8 cellular contexts compared by ENCODE assay signal in genomic region chr22:43088616-43088978, GRCh38. TPM values are rescaled to one million over a fixed set of nuclear protein-coding genes. Genes with fewer than 3 reads are reported as not detected.
DNase-seq lines count a peak whose midpoint lies in the region; ATAC-seq and TF ChIP-seq lines count a peak whose summit lies in the region.

No MANE protein-coding gene starts in this region.

- TF ChIP-seq CTCF in osteocyte (IDR thresholded peaks at IDR 0.05) = no peak

- peak overlapping the region; percentile 86 for H3K4me3 Mint-ChIP-seq in osteocyte (ENCODE audit: unreplicated experiment)

- peak overlapping the region; percentile 76 for H3K27ac Mint-ChIP-seq in osteocyte (ENCODE audit: unreplicated experiment)

- H3K9me3 ChIP-seq in MG63 = no peaks in the 10 kb centered on the region
- H3K9me3 ChIP-seq in effector memory CD4-positive, alpha-beta T cell (ENCODE audit: control insufficient read depth, low read length) = no peaks in the 10 kb centered on the region

- peaks cover 13% of the 10 kb centered on the region for H3K4me1 Mint-ChIP-seq in osteocyte (ENCODE audit: unreplicated experiment)

- H3K9me3 Mint-ChIP-seq in osteocyte (ENCODE audit: unreplicated experiment) = no peaks in the 10 kb centered on the region

- H3K27ac ChIP-seq in effector memory CD4-positive, alpha-beta T cell (ENCODE audit: insufficient read depth, low read length, poor library complexity, severe bottlenecking) = peak overlapping the region; percentile 55

- peaks cover 4% of the 10 kb centered on the region for H3K4me1 ChIP-seq in effector memory CD4-positive, alpha-beta T cell (ENCODE audit: control insufficient read depth, insufficient read depth, low read length, poor library complexity, severe bottlenecking)

- ATAC-seq in HG03565 (IDR thresholded peaks at IDR 0.05; ENCODE audit: unreplicated experiment) (no peak), GM19351 (IDR thresholded peaks at IDR 0.05; ENCODE audit: unreplicated experiment) (no peak)

- DNase-seq in D341Med (ENCODE audit: low spot score) (peak; percentile 35), MG63 (no peak), osteocyte (ENCODE audit: extremely low spot score, unreplicated experiment) (no peak), activated gamma-delta T cell treated with Interleukin-2 at 50 U/mL for 16 hours (no peak)
- no peak for DNase-seq in effector memory CD4-positive, alpha-beta T cell
- no peak for DNase-seq in effector CD4-positive, alpha-beta T cell

- H3K36me3 ChIP-seq in MG63 = no peaks in the 10 kb centered on the region
- H3K36me3 ChIP-seq in effector memory CD4-positive, alpha-beta T cell (ENCODE audit: control insufficient read depth, insufficient read depth, low read length) = no peaks in the 10 kb centered on the region

- H3K27me3 ChIP-seq in MG63 = no peaks in the 10 kb centered on the region
- H3K27me3 ChIP-seq in effector memory CD4-positive, alpha-beta T cell (replicated peaks; ENCODE audit: control insufficient read depth, insufficient read depth, low read length, poor library complexity, severe bottlenecking) = no peaks in the 10 kb centered on the region

- H3K4me3 ChIP-seq in MG63 = peak overlapping the region; percentile 67
- peak overlapping the region; percentile 67 for H3K4me3 ChIP-seq in effector memory CD4-positive, alpha-beta T cell (ENCODE audit: insufficient read depth, low read depth, low read length, poor library complexity, severe bottlenecking)

- H3K27me3 Mint-ChIP-seq in osteocyte (ENCODE audit: unreplicated experiment) = no peaks in the 10 kb centered on the region

- peaks cover 8% of the 10 kb centered on the region for H3K36me3 Mint-ChIP-seq in osteocyte (ENCODE audit: unreplicated experiment)

RNA-seq across cellular contexts. Expression of gene TTLL1, which starts 0.6 kb away (rescaled TPM):
- total RNA-seq in MG63 (2014; rRNA removed; shearing (Covaris generic); ENCODE audit: low replicate concordance) = 4.9 and 9.2 TPM in 2 replicates
- total RNA-seq in osteocyte = 16.5 and 21.5 TPM in 2 replicates

RNA-seq across cellular contexts. Expression of gene BIK, which starts 22.0 kb away (rescaled TPM):
- 0.10 TPM in 1 of 2 replicates, not detected in the other for total RNA-seq in MG63 (2014; rRNA removed; shearing (Covaris generic); ENCODE audit: low replicate concordance)
- not detected in 2 replicates for total RNA-seq in osteocyte

RNA-seq across cellular contexts. Expression of gene MCAT, which starts 54.6 kb away (rescaled TPM):
- total RNA-seq in MG63 (2014; rRNA removed; shearing (Covaris generic); ENCODE audit: low replicate concordance) = 7.9 and 19.0 TPM in 2 replicates
- 16.5 and 16.6 TPM in 2 replicates for total RNA-seq in osteocyte
